In the genomic region with DNA sequence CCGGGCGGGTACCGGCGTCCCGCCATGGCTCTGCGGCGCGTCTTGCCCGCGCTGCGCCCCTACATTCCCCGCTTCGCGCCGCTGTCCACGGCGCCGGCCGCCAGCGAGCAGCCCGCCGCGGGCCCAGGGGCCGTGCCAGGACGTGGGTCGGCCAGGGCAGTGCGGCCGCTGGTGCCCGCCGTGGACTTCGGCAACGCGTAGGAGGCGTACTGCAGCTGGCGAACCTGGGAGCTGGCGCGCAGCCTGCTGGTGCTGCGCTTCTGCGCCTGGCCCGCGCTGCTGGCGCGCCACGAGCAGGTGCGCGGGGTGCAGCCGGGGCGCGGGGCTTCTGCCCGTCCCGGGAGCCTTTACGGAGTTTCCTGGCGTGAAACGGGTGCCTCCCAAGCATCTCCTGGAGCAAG, we compare ENCODE assay signal across 8 cellular contexts. TPM values are rescaled to one million over a fixed set of nuclear protein-coding genes. Genes with fewer than 3 reads are reported as not detected.
DNase-seq lines count a peak whose midpoint lies in the region; ATAC-seq and TF ChIP-seq lines count a peak whose summit lies in the region.

No MANE protein-coding gene starts in this region.

- H3K27ac Mint-ChIP-seq in activated CD4-positive, alpha-beta T cell treated with anti-CD3 and anti-CD28 coated beads, Interleukin-2, amount 10 ng/mL, durations not matched to agents 7 days and 5 days = no peak overlapping the region
- H3K27ac Mint-ChIP-seq in natural killer cell = no peak overlapping the region

- H3K9me3 Mint-ChIP-seq in activated CD4-positive, alpha-beta T cell treated with anti-CD3 and anti-CD28 coated beads, Interleukin-2, amount 10 ng/mL, durations not matched to agents 7 days and 5 days = no peaks in the 10 kb centered on the region
- H3K9me3 Mint-ChIP-seq in natural killer cell = no peaks in the 10 kb centered on the region

- H3K36me3 ChIP-seq in NT2/D1 (ENCODE audit: insufficient read depth, insufficient read length, low read length) = no peaks in the 10 kb centered on the region
- H3K36me3 ChIP-seq in effector memory CD4-positive, alpha-beta T cell (ENCODE audit: control insufficient read depth, insufficient read depth, low read length) = no peaks in the 10 kb centered on the region

- peaks cover 2% of the 10 kb centered on the region for H3K4me1 ChIP-seq in NT2/D1 (ENCODE audit: insufficient read depth, insufficient read length)
- peaks cover 8% of the 10 kb centered on the region for H3K4me1 ChIP-seq in effector memory CD4-positive, alpha-beta T cell (ENCODE audit: control insufficient read depth, insufficient read depth, low read length, poor library complexity, severe bottlenecking)

- ATAC-seq in natural killer cell (peak; percentile 36 to 45 (median 40)), GM19324 (IDR thresholded peaks at IDR 0.05; ENCODE audit: low FRiP score, unreplicated experiment) (no peak)

- intact Hi-C loops in natural killer cell (cut with micrococcal nuclease) = no loop called here

- TF ChIP-seq CTCF in natural killer cell (IDR thresholded peaks at IDR 0.05) = no peak

- DNase-seq in activated CD4-positive, alpha-beta T cell treated with anti-CD3 and anti-CD28 coated beads, Interleukin-2, amount 10 ng/mL, durations not matched to agents 7 days and 5 days = no peak
- no peak for DNase-seq in activated CD4-positive, alpha-beta T cell treated with anti-CD3 and anti-CD28 coated beads for 1 hour
- DNase-seq in NT2/D1 (ENCODE audit: low read depth, low spot score) (no peak), natural killer cell (no peak), NCI-H226 (no peak)
- DNase-seq in effector memory CD4-positive, alpha-beta T cell = no peak
- no peak for DNase-seq in central memory CD4-positive, alpha-beta T cell

- H3K36me3 Mint-ChIP-seq in activated CD4-positive, alpha-beta T cell treated with anti-CD3 and anti-CD28 coated beads, Interleukin-2, amount 10 ng/mL, durations not matched to agents 7 days and 5 days (ENCODE audit: low read depth) = no peaks in the 10 kb centered on the region
- no peaks in the 10 kb centered on the region for H3K36me3 Mint-ChIP-seq in natural killer cell

- CTCF ChIA-PET in activated CD4-positive, alpha-beta T cell treated with anti-CD3 and anti-CD28 coated beads, Interleukin-2, amount 10 ng/mL, durations not matched to agents 7 days and 5 days (lab: Charles Lee) = no interaction called here

- peak overlapping the region; percentile 54 for H3K4me3 Mint-ChIP-seq in activated CD4-positive, alpha-beta T cell treated with anti-CD3 and anti-CD28 coated beads, Interleukin-2, amount 10 ng/mL, durations not matched to agents 7 days and 5 days
- peak overlapping the region; percentile 75 for H3K4me3 Mint-ChIP-seq in natural killer cell

- H3K27me3 Mint-ChIP-seq in activated CD4-positive, alpha-beta T cell treated with anti-CD3 and anti-CD28 coated beads, Interleukin-2, amount 10 ng/mL, durations not matched to agents 7 days and 5 days = peaks cover 20% of the 10 kb centered on the region
- H3K27me3 Mint-ChIP-seq in natural killer cell (ENCODE audit: low read depth in 2 of 2) = peaks cover 0 to 13% of the 10 kb centered on the region in 2 donors

- H3K27me3 ChIP-seq in NT2/D1 (ENCODE audit: insufficient read depth, insufficient read length) = peaks cover 45% of the 10 kb centered on the region
- H3K27me3 ChIP-seq in effector memory CD4-positive, alpha-beta T cell (replicated peaks; ENCODE audit: control insufficient read depth, insufficient read depth, low read length, poor library complexity, severe bottlenecking) = peaks cover 3% of the 10 kb centered on the region

- H3K9me3 ChIP-seq in NT2/D1 (ENCODE audit: insufficient read depth, low read length) = no peaks in the 10 kb centered on the region
- H3K9me3 ChIP-seq in effector memory CD4-positive, alpha-beta T cell (ENCODE audit: control insufficient read depth, low read length) = no peaks in the 10 kb centered on the region

- POLR2A ChIA-PET in activated CD4-positive, alpha-beta T cell treated with anti-CD3 and anti-CD28 coated beads, Interleukin-2, amount 10 ng/mL, durations not matched to agents 7 days and 5 days (lab: Charles Lee) = no interaction called here

- H3K4me3 ChIP-seq in NT2/D1 (ENCODE audit: insufficient read length, low read depth) = peak overlapping the region; percentile 43
- peak overlapping the region; percentile 52 for H3K4me3 ChIP-seq in effector memory CD4-positive, alpha-beta T cell (ENCODE audit: insufficient read depth, low read depth, low read length, poor library complexity, severe bottlenecking)

- no peak overlapping the region for H3K27ac ChIP-seq in effector memory CD4-positive, alpha-beta T cell (ENCODE audit: insufficient read depth, low read length, poor library complexity, severe bottlenecking)

- H3K9ac ChIP-seq in NT2/D1 (ENCODE audit: insufficient read length, low read depth) = peak overlapping the region; percentile 72

- H3K4me1 Mint-ChIP-seq in activated CD4-positive, alpha-beta T cell treated with anti-CD3 and anti-CD28 coated beads, Interleukin-2, amount 10 ng/mL, durations not matched to agents 7 days and 5 days = peaks cover 18% of the 10 kb centered on the region
- peaks cover 0 to 7% of the 10 kb centered on the region in 2 donors for H3K4me1 Mint-ChIP-seq in natural killer cell

RNA-seq across cellular contexts. Expression of a gene that starts 20.1 kb away (rescaled TPM):
- total RNA-seq in activated CD4-positive, alpha-beta T cell treated with anti-CD3 and anti-CD28 coated beads, Interleukin-2, amount 10 ng/mL, durations not matched to agents 7 days and 5 days = 10 to 100 TPM; 60.4 to 63.1 TPM
- 10 to 100 TPM; 20.3 to 34.3 (median 33.0) TPM for total RNA-seq in natural killer cell

RNA-seq across cellular contexts. Expression of a gene that starts 31.6 kb away (rescaled TPM):
- total RNA-seq in activated CD4-positive, alpha-beta T cell treated with anti-CD3 and anti-CD28 coated beads, Interleukin-2, amount 10 ng/mL, durations not matched to agents 7 days and 5 days = 1 to 10 TPM; 3.1 to 4.0 TPM
- total RNA-seq in natural killer cell = 1 to 10 TPM; 1.2 to 2.9 (median 1.6) TPM
